21 cellular contexts compared by ENCODE assay signal in the genomic region with DNA sequence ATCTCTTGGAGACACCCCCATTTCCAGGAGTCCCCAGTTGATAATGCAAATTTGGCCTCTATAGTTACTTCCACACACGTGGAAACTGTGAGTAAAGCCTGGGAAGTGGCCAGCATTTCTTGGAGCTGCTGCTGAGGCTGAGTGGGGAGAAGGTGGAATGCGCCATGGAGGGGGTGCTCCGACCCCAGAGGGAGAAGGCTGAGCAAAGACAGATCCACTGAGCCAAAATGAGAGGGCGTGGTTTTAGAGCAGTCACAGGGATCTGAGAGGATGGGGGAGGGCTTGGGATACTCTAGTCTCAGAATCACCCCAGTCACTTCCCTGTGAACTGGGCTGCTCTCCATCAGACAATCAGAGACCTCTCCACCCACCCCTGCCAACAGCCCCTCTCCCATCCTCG. TPM values are rescaled to one million over a fixed set of nuclear protein-coding genes. Genes with fewer than 3 reads are reported as not detected.
DNase-seq lines count a peak whose midpoint lies in the region; ATAC-seq and TF ChIP-seq lines count a peak whose summit lies in the region.
"Had no signal": no experiment of that assay in that cellular context is flagged by ENCODE, and none has a peak within 500 bp of the region (broad histone marks: within the 10 kb centered on the region; RNA-seq: fewer than 3 reads in every experiment).

No MANE protein-coding gene starts in this region.

- H3K9me3 ChIP-seq in HEK293 (ENCODE audit: control insufficient read depth, insufficient read depth, low read depth, low read length), result no peaks in the 10 kb centered on the region
- H3K9me3 ChIP-seq in skeletal muscle tissue (ENCODE audit: control insufficient read depth in 3 of 3, low read length in 3 of 3), result no peaks in the 10 kb centered on the region
- H3K9me3 ChIP-seq: pancreas, upper lobe of right lung had no signal

- H3K36me3 ChIP-seq in HEK293 (ENCODE audit: control insufficient read depth in 2 of 2, insufficient read depth in 1 of 2, low read length in 2 of 2), result peaks cover 0 to 17% of the 10 kb centered on the region in 2 experiments; a peak in 1 of 3 replicates
- H3K36me3 ChIP-seq in brain microvascular endothelial cell (replicated peaks), result peaks cover 37% of the 10 kb centered on the region
- peaks cover 11 to 15% (median 13%) of the 10 kb centered on the region in 3 donors for H3K36me3 ChIP-seq in skeletal muscle tissue (ENCODE audit: control insufficient read depth in 3 of 3, insufficient read depth in 3 of 3, low read length in 3 of 3)
- H3K36me3 ChIP-seq: pancreas, upper lobe of right lung had no signal

- H3K27ac ChIP-seq in HEK293 (ENCODE audit: extremely low read depth, low read depth, low read length) (no peak overlapping the region), brain microvascular endothelial cell (peak overlapping the region; percentile 68), skeletal muscle tissue (ENCODE audit: low read depth, low read length) (peak overlapping the region; percentile 40)
- H3K27ac ChIP-seq: pancreas, upper lobe of right lung had no signal

- in situ Hi-C loops in brain microvascular endothelial cell (cut with HindIII; ENCODE audit: low pct_ligation_motif_present, low sequenced_read_pairs), result no loop called here

- no peaks in the 10 kb centered on the region for H3K27me3 ChIP-seq in brain microvascular endothelial cell (replicated peaks)
- H3K27me3 ChIP-seq in skeletal muscle tissue (ENCODE audit: control insufficient read depth in 3 of 3, insufficient read depth in 3 of 3, low read length in 3 of 3), result no peaks in the 10 kb centered on the region
- H3K27me3 ChIP-seq: pancreas, upper lobe of right lung had no signal

- CTCF ChIA-PET in HEK293 (lab: Yijun Ruan, JAX), result interaction anchor here (2.3 kb wide), 1 partner anchor 16 kb away, joined by 12 read pairs; no protein-coding TSS in a partner anchor

- DNase-seq in brain microvascular endothelial cell (no peak), left ventricle myocardium superior (no peak), Ammon's horn (ENCODE audit: low spot score) (no peak), SHP77 treated with DMSO at 0.1 percent for 48 hours (lab: John Stamatoyannopoulos, UW) (no peak)
- DNase-seq: activated CD8-positive, alpha-beta T cell treated with anti-CD3 and anti-CD28 coated beads for 36 hours; anterior cingulate cortex; hypothalamus; KG1; NCI-H1092 treated with DMSO at 0.1 percent for 48 hours; NCI-H2171; pancreas; stimulated activated CD4-positive, alpha-beta T cell treated with anti-CD3 and anti-CD28 coated beads, Interleukin-12 subunit alpha, Interleukin-12 subunit beta, amount 100 ng/mL, for 4 hours; stimulated activated naive CD4-positive, alpha-beta T cell; T-helper 1 cell; upper lobe of right lung had no signal

- ATAC-seq in left ventricle myocardium superior (peak; percentile 59), HG03045 (IDR thresholded peaks at IDR 0.05; ENCODE audit: unreplicated experiment) (no peak), HG02642 (IDR thresholded peaks at IDR 0.05; ENCODE audit: poor library complexity, unreplicated experiment) (no peak)
- ATAC-seq: activated CD8-positive, alpha-beta T cell treated with anti-CD3 and anti-CD28 coated beads for 36 hours; Panc1; upper lobe of right lung; WTC11 had no signal

- H3K4me1 ChIP-seq in HEK293 (ENCODE audit: control insufficient read depth, insufficient read depth, low read length) (peaks cover 3% of the 10 kb centered on the region), skeletal muscle tissue (ENCODE audit: control insufficient read depth in 3 of 3, insufficient read depth in 3 of 3, low read length in 3 of 3) (peaks cover 3 to 14% (median 8%) of the 10 kb centered on the region in 3 donors)
- H3K4me1 ChIP-seq: pancreas, upper lobe of right lung had no signal

- intact Hi-C loops in left ventricle myocardium superior (cut with micrococcal nuclease), result no loop called here

- no peak overlapping the region for H3K4me3 ChIP-seq in HEK293 (ENCODE audit: low read depth, low read length)
- H3K4me3 ChIP-seq in brain microvascular endothelial cell (ENCODE audit: low read depth, low read length), result no peak overlapping the region
- no peak overlapping the region for H3K4me3 ChIP-seq in skeletal muscle tissue (ENCODE audit: low read length in 3 of 3)
- H3K4me3 ChIP-seq: pancreas, upper lobe of right lung had no signal

- TF ChIP-seq CTCF in HEK293 (tag by site-specific recombination; IDR thresholded peaks at IDR 0.05) (no peak), brain microvascular endothelial cell (IDR thresholded peaks at IDR 0.05; ENCODE audit: low read depth, low read length, missing control alignments) (no peak)

- H3K9ac ChIP-seq in skeletal muscle tissue (ENCODE audit: low read depth in 1 of 3, low read length in 3 of 3), result peak overlapping the region in 1 of 3 donors; percentile 8

- POLR2A ChIA-PET in HEK293 (lab: Yijun Ruan, JAX), result no interaction called here

TF ChIP-seq in HEK293, 187 proteins besides CTCF, POLR2A, EP300 and RAD21:
- no peak for TF ChIP-seq ZNF558 (tag by site-specific recombination; IDR thresholded peaks at IDR 0.05)
- TF ChIP-seq, protein P1, sequence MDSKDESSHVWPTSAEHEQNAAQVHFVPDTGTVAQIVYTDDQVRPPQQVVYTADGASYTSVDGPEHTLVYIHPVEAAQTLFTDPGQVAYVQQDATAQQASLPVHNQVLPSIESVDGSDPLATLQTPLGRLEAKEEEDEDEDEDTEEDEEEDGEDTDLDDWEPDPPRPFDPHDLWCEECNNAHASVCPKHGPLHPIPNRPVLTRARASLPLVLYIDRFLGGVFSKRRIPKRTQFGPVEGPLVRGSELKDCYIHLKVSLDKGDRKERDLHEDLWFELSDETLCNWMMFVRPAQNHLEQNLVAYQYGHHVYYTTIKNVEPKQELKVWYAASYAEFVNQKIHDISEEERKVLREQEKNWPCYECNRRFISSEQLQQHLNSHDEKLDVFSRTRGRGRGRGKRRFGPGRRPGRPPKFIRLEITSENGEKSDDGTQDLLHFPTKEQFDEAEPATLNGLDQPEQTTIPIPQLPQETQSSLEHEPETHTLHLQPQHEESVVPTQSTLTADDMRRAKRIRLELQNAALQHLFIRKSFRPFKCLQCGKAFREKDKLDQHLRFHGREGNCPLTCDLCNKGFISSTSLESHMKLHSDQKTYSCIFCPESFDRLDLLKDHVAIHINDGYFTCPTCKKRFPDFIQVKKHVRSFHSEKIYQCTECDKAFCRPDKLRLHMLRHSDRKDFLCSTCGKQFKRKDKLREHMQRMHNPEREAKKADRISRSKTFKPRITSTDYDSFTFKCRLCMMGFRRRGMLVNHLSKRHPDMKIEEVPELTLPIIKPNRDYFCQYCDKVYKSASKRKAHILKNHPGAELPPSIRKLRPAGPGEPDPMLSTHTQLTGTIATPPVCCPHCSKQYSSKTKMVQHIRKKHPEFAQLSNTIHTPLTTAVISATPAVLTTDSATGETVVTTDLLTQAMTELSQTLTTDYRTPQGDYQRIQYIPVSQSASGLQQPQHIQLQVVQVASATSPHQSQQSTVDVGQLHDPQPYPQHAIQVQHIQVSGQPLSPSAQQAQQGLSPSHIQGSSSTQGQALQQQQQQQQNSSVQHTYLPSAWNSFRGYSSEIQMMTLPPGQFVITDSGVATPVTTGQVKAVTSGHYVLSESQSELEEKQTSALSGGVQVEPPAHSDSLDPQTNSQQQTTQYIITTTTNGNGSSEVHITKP (tag by site-specific recombination; IDR thresholded peaks at IDR 0.05), result peak; percentile 76

RNA-seq across cellular contexts. Expression of a gene that starts 38.7 kb away (rescaled TPM):
- total RNA-seq in left ventricle myocardium superior (2.0 TPM), skeletal muscle tissue (3.1 TPM)
